ENCODE assay signal across 17 cellular contexts in genomic region chr3:24232784-24233183, GRCh38.
DNase-seq lines count a peak whose midpoint lies in the region; ATAC-seq and TF ChIP-seq lines count a peak whose summit lies in the region.
"Had no signal": no experiment of that assay in that cellular context is flagged by ENCODE, and none has a peak within 500 bp of the region (broad histone marks: within the 10 kb centered on the region; RNA-seq: fewer than 3 reads in every experiment).

No MANE protein-coding gene starts in this region.

- H3K4me3 ChIP-seq in ascending aorta (no peak overlapping the region), mesenchymal stem cell (ENCODE audit: insufficient read depth in 1 of 2, low read depth in 1 of 2, low read length in 2 of 2) (no peak overlapping the region), thoracic aorta (no peak overlapping the region), gastrocnemius medialis (no peak overlapping the region), neural progenitor cell (no peak overlapping the region)
- H3K4me3 ChIP-seq: BLaER1, GM23248 had no signal

- no peaks in the 10 kb centered on the region for H3K4me1 Mint-ChIP-seq in neural progenitor cell
- H3K4me1 Mint-ChIP-seq: CD4-positive, CD25-positive, alpha-beta regulatory T cell had no signal

- no peak overlapping the region for H3K14ac ChIP-seq in mesenchymal stem cell (ENCODE audit: low read length in 2 of 2)

- TF ChIP-seq POLR2A in gastrocnemius medialis (IDR thresholded peaks at IDR 0.05) = no peak

- H3K27me3 Mint-ChIP-seq in neural progenitor cell (ENCODE audit: insufficient read depth, low read depth) = peaks cover 4% of the 10 kb centered on the region
- H3K27me3 Mint-ChIP-seq: CD4-positive, CD25-positive, alpha-beta regulatory T cell had no signal

- H4K20me1 ChIP-seq in neural progenitor cell (ENCODE audit: low read depth) = no peaks in the 10 kb centered on the region
- H4K20me1 ChIP-seq: BLaER1 had no signal

- 100% methylated on average over 1 of the region's 1 CpG for WGBS in mesenchymal stem cell

- H3K36me3 ChIP-seq in ascending aorta (peaks cover 0 to 4% of the 10 kb centered on the region in 2 donors), mesenchymal stem cell (ENCODE audit: control insufficient read depth in 1 of 2, insufficient read depth in 2 of 2, low read depth in 1 of 2, low read length in 2 of 2) (no peaks in the 10 kb centered on the region), thoracic aorta (peaks cover 5% of the 10 kb centered on the region), gastrocnemius medialis (no peaks in the 10 kb centered on the region), neural progenitor cell (no peaks in the 10 kb centered on the region)
- H3K36me3 ChIP-seq: BLaER1 had no signal

- H3K4me1 ChIP-seq in ascending aorta (peaks cover 0 to 28% of the 10 kb centered on the region in 2 donors), mesenchymal stem cell (ENCODE audit: control insufficient read depth, insufficient read depth, low read depth, low read length) (peaks cover 12% of the 10 kb centered on the region), thoracic aorta (ENCODE audit: control insufficient read depth in 1 of 2, low read depth in 2 of 2) (peaks cover 13 to 61% of the 10 kb centered on the region in 2 donors), gastrocnemius medialis (peaks cover 25 to 33% of the 10 kb centered on the region in 2 donors), neural progenitor cell (no peaks in the 10 kb centered on the region)
- H3K4me1 ChIP-seq: Caco-2 had no signal

- no peaks in the 10 kb centered on the region for H3K9me3 Mint-ChIP-seq in neural progenitor cell
- H3K9me3 Mint-ChIP-seq: CD8-positive, alpha-beta T cell had no signal

- TF ChIP-seq CTCF in ascending aorta (IDR thresholded peaks at IDR 0.05) (no peak), thoracic aorta (IDR thresholded peaks at IDR 0.05) (no peak), gastrocnemius medialis (IDR thresholded peaks at IDR 0.05 in 4 of 5, conservative IDR thresholded peaks at IDR 0.05 in 1 of 5) (no peak), neural progenitor cell (IDR thresholded peaks at IDR 0.05) (no peak)

- H3K27ac Mint-ChIP-seq in neural progenitor cell = no peak overlapping the region
- H3K27ac Mint-ChIP-seq: B cell; CD4-positive, CD25-positive, alpha-beta regulatory T cell; CD8-positive, alpha-beta T cell had no signal

- no peak overlapping the region for H2BK120ac ChIP-seq in mesenchymal stem cell (ENCODE audit: low read depth, low read length)

- no peak overlapping the region for H3K4ac ChIP-seq in mesenchymal stem cell (ENCODE audit: low read depth in 1 of 2, low read length in 2 of 2)

- H3K27me3 ChIP-seq in ascending aorta = no peaks in the 10 kb centered on the region
- no peaks in the 10 kb centered on the region for H3K27me3 ChIP-seq in mesenchymal stem cell (ENCODE audit: control insufficient read depth in 1 of 2, insufficient read depth in 1 of 2, low read length in 2 of 2)
- H3K27me3 ChIP-seq in thoracic aorta (replicated peaks; ENCODE audit: insufficient read depth) = no peaks in the 10 kb centered on the region
- no peaks in the 10 kb centered on the region for H3K27me3 ChIP-seq in gastrocnemius medialis
- no peaks in the 10 kb centered on the region for H3K27me3 ChIP-seq in neural progenitor cell
- H3K27me3 ChIP-seq: BLaER1 had no signal

- intact Hi-C loops in ascending aorta (cut with DNase I) = loop anchor here (10.0 kb wide), 1 partner anchor 168 kb away; no protein-coding TSS in a partner anchor
- intact Hi-C loops in gastrocnemius medialis (cut with DNase I; ENCODE audit: low total_unique reads) = no loop called here

- H3K79me1 ChIP-seq in mesenchymal stem cell (replicated peaks; ENCODE audit: low read length, poor library complexity, severe bottlenecking) = no peaks in the 10 kb centered on the region

- no peak overlapping the region for H4K8ac ChIP-seq in mesenchymal stem cell (ENCODE audit: low read length)

- H3K27ac ChIP-seq in ascending aorta (peak overlapping the region; percentile 31 to 80), mesenchymal stem cell (ENCODE audit: low read length, poor library complexity, severe bottlenecking) (no peak overlapping the region), thoracic aorta (peak overlapping the region; percentile 3 to 55), gastrocnemius medialis (no peak overlapping the region), neural progenitor cell (no peak overlapping the region)
- H3K27ac ChIP-seq: BLaER1, C4-2B, GM23248 had no signal

- H3K79me2 ChIP-seq in neural progenitor cell (ENCODE audit: low read depth) = no peaks in the 10 kb centered on the region

- no peak for ATAC-seq in thoracic aorta (ENCODE audit: insufficient number of reproducible peaks, low FRiP score, low read depth)
- ATAC-seq in HG03280 (IDR thresholded peaks at IDR 0.05; ENCODE audit: unreplicated experiment) = no peak
- no peak for ATAC-seq in gastrocnemius medialis
- ATAC-seq: CD8-positive, alpha-beta T cell had no signal

- no peak overlapping the region for H4K91ac ChIP-seq in mesenchymal stem cell (ENCODE audit: low read length)

- no peak overlapping the region for H3K4me3 Mint-ChIP-seq in neural progenitor cell
- H3K4me3 Mint-ChIP-seq: B cell; CD4-positive, CD25-positive, alpha-beta regulatory T cell; CD8-positive, alpha-beta T cell had no signal

- peak overlapping the region; percentile 71 for H2AK5ac ChIP-seq in mesenchymal stem cell (ENCODE audit: low read length, severe bottlenecking)

- H2BK12ac ChIP-seq in mesenchymal stem cell (ENCODE audit: low read length in 2 of 2) = no peak overlapping the region

- no peak overlapping the region for H3K18ac ChIP-seq in mesenchymal stem cell (ENCODE audit: low read depth in 1 of 2, low read length in 2 of 2)

- no peak overlapping the region for H2BK5ac ChIP-seq in mesenchymal stem cell (ENCODE audit: low read depth, low read length, poor library complexity, severe bottlenecking)

- H3F3A ChIP-seq in neural progenitor cell (ENCODE audit: low read depth) = no peaks in the 10 kb centered on the region

- H3K23ac ChIP-seq in mesenchymal stem cell (ENCODE audit: low read length in 2 of 2) = no peak overlapping the region

- H3K4me2 ChIP-seq in mesenchymal stem cell (ENCODE audit: low read length, poor library complexity, severe bottlenecking) = no peak overlapping the region
- H3K4me2 ChIP-seq in neural progenitor cell = no peak overlapping the region
- H3K4me2 ChIP-seq: BLaER1 had no signal

- H2AFZ ChIP-seq in mesenchymal stem cell (ENCODE audit: low read depth, low read length) (no peak overlapping the region), neural progenitor cell (replicated peaks) (no peak overlapping the region)
- H2AFZ ChIP-seq: GM23248 had no signal

- in situ Hi-C loops in gastrocnemius medialis (cut with MboI; ENCODE audit: low sequenced_read_pairs in 4 of 4) = loop anchor here (10.0 to 25.0 kb wide), 3 partner anchors 228 to 345 kb away; no protein-coding TSS in a partner anchor

- no peaks in the 10 kb centered on the region for H3K36me3 Mint-ChIP-seq in neural progenitor cell
- H3K36me3 Mint-ChIP-seq: CD4-positive, CD25-positive, alpha-beta regulatory T cell; CD8-positive, alpha-beta T cell had no signal

- H3K9me3 ChIP-seq in ascending aorta (no peaks in the 10 kb centered on the region), mesenchymal stem cell (ENCODE audit: control insufficient read depth, low read length) (no peaks in the 10 kb centered on the region), thoracic aorta (no peaks in the 10 kb centered on the region), gastrocnemius medialis (no peaks in the 10 kb centered on the region), neural progenitor cell (ENCODE audit: low read depth) (no peaks in the 10 kb centered on the region)
- H3K9me3 ChIP-seq: BLaER1, Caco-2 had no signal

- DNase-seq in ascending aorta (ENCODE audit: low spot score in 2 of 2) (no peak), mesenchymal stem cell (no peak), thoracic aorta (ENCODE audit: low spot score) (no peak), gastrocnemius medialis (no peak), neural progenitor cell (ENCODE audit: low spot score) (no peak)
- DNase-seq: Caco-2; CD4-positive, CD25-positive, alpha-beta regulatory T cell; CD8-positive, alpha-beta T cell; DMS153; DND-41; GM23248; H7; HCEC 1CT had no signal

- H2BK15ac ChIP-seq in mesenchymal stem cell (ENCODE audit: low read depth, poor library complexity, severe bottlenecking) = no peak overlapping the region

- H3K9ac ChIP-seq in mesenchymal stem cell (ENCODE audit: low read length) (no peak overlapping the region), neural progenitor cell (no peak overlapping the region)
- H3K9ac ChIP-seq: BLaER1, GM23248 had no signal

Comparison
In these comparisons a context has a peak if more than half of its experiments do, and no peak if none do; other contexts are left out.
1. H3K27ac ChIP-seq: peak in ascending aorta (2 of 2) and thoracic aorta (2 of 2); none in mesenchymal stem cell (single experiment), gastrocnemius medialis (0 of 4) and neural progenitor cell (single experiment).